8 cellular contexts compared by ENCODE assay signal in genomic region chr22:29603358-29604191, GRCh38. TPM values are rescaled to one million over a fixed set of nuclear protein-coding genes. Genes with fewer than 3 reads are reported as not detected.
DNase-seq lines count a peak whose midpoint lies in the region; TF ChIP-seq lines count a peak whose summit lies in the region.

NF2 (plus strand) TSS chr22:29603633; CDS start chr22:29603999, 366 bp downstream.

- TF ChIP-seq CTCF in GM20000 (IDR thresholded peaks at IDR 0.05; ENCODE audit: extremely low read depth, missing control alignments), result no peak

- POLR2A ChIA-PET in activated CD8-positive, alpha-beta memory T cell treated with anti-CD3 and anti-CD28 coated beads for 36 hours (lab: Charles Lee), result interaction anchor here (0.6 to 0.7 kb wide), 2 partner anchors 19 to 1709 kb away, joined by 3 read pairs; no protein-coding TSS in a partner anchor

- CTCF ChIA-PET in activated CD8-positive, alpha-beta memory T cell treated with anti-CD3 and anti-CD28 coated beads for 36 hours (lab: Charles Lee), result interaction anchor here (0.9 to 3.9 kb wide), 2 partner anchors 23 to 25 kb away, joined by 4 to 14 read pairs; no protein-coding TSS in a partner anchor

- DNase-seq in COLO829 (ENCODE audit: low spot score), result peak; percentile 99
- DNase-seq in GM20000 (ENCODE audit: low spot score), result peak; percentile 99
- DNase-seq in HT-29 (ENCODE audit: low spot score), result peak; percentile 100
- peak; percentile 98 to 99 for DNase-seq in NOMO-1 (lab: John Stamatoyannopoulos, UW; ENCODE audit: unreplicated experiment in 2 of 2)
- peak; percentile 97 for DNase-seq in effector CD8-positive, alpha-beta T cell (lab: John Stamatoyannopoulos, UW)
- DNase-seq in lung microvascular endothelial cell (ENCODE audit: low read depth in 2 of 2), result peak; percentile 99 to 100
- DNase-seq in stimulated activated CD4-positive, alpha-beta T cell treated with anti-CD3 and anti-CD28 coated beads, TNF-alpha, amount 100 ng/mL, for 48 hours (ENCODE audit: low read depth in 3 of 3), result peak; percentile 94 to 99 (median 95)

RNA-seq across cellular contexts. Expression of gene NF2, which starts in this region (rescaled TPM):
- 47.0 and 51.5 TPM in 2 replicates for total RNA-seq in HT-29 (2014; rRNA removed; shearing (Covaris generic))
- 10 to 100 TPM; 54.2 to 54.7 TPM for total RNA-seq in activated CD8-positive, alpha-beta memory T cell treated with anti-CD3 and anti-CD28 coated beads for 36 hours
- total RNA-seq in lung microvascular endothelial cell, result 36.6 and 43.3 TPM in 2 replicates

Comparison
In these comparisons a context has a peak if more than half of its experiments do, and no peak if none do; other contexts are left out.
1. Peak in every context shown above with its lines: DNase-seq.